In genomic region chr2:101395545-101396351, GRCh38 we compare ENCODE assay signal across 1 cellular context.
TF ChIP-seq lines count a peak whose summit lies in the region.

No MANE protein-coding gene starts in this region.

TF ChIP-seq in SK-N-SH, 30 proteins besides CTCF, POLR2A, EP300 and RAD21:
- TF ChIP-seq TCF12 (IDR thresholded peaks at IDR 0.05) (no peak), TEAD4 (IDR thresholded peaks at IDR 0.05; ENCODE audit: borderline replicate concordance, insufficient read depth) (no peak), GABPA (IDR thresholded peaks at IDR 0.05; ENCODE audit: low read depth) (no peak), EZH2phosphoT487 (IDR thresholded peaks at IDR 0.05; ENCODE audit: borderline replicate concordance, low read depth) (no peak), CHD2 (IDR thresholded peaks at IDR 0.05; ENCODE audit: low read length, partially characterized antibody) (no peak), MEF2A (IDR thresholded peaks at IDR 0.05; ENCODE audit: borderline replicate concordance, low read depth) (no peak), USF1 (IDR thresholded peaks at IDR 0.05; ENCODE audit: borderline replicate concordance, low read depth) (no peak), TAF1 (IDR thresholded peaks at IDR 0.05; ENCODE audit: borderline replicate concordance, low read depth, low read length) (no peak), GATA2 (CRISPR knock-in tag; IDR thresholded peaks at IDR 0.05) (no peak), FOXJ3 (CRISPR knock-in tag; IDR thresholded peaks at IDR 0.05) (no peak), RCOR1 (IDR thresholded peaks at IDR 0.05; ENCODE audit: low read length) (no peak)
